15 cellular contexts compared by ENCODE assay signal in genomic region chr11:60970890-60971289, GRCh38. TPM values are rescaled to one million over a fixed set of nuclear protein-coding genes. Genes with fewer than 3 reads are reported as not detected.
DNase-seq lines count a peak whose midpoint lies in the region; ATAC-seq and TF ChIP-seq lines count a peak whose summit lies in the region.
"Had no signal": no experiment of that assay in that cellular context is flagged by ENCODE, and none has a peak within 500 bp of the region (broad histone marks: within the 10 kb centered on the region; RNA-seq: fewer than 3 reads in every experiment).

No MANE protein-coding gene starts in this region.

- H3K4me2 ChIP-seq in KMS-11: peak overlapping the region; percentile 14; the same call in 1 of the 2 replicates

- no peak overlapping the region for H3K4me3 ChIP-seq in KMS-11 (IDR thresholded peaks at IDR 0.05; ENCODE audit: insufficient read depth, low read depth, low read length)

- no peaks in the 10 kb centered on the region for H3K79me2 ChIP-seq in KMS-11 (ENCODE audit: insufficient read depth, low read depth)

- H2AFZ ChIP-seq in KMS-11 (ENCODE audit: low read depth): no peak overlapping the region

- no peaks in the 10 kb centered on the region for H3K36me3 ChIP-seq in KMS-11 (ENCODE audit: insufficient read depth)

- peak overlapping the region; percentile 98 for H3K27ac Mint-ChIP-seq in activated CD4-positive, alpha-beta T cell treated with anti-CD3 and anti-CD28 coated beads for 36 hours
- H3K27ac Mint-ChIP-seq in activated T-helper 17 cell treated with anti-CD3 and anti-CD28 coated beads, Interleukin-2, amount 50 U/mL, for 72 hours: peak overlapping the region; percentile 99
- peak overlapping the region; percentile 71 to 81 for H3K27ac Mint-ChIP-seq in natural killer cell

- peaks cover 40% of the 10 kb centered on the region for H3K36me3 Mint-ChIP-seq in activated CD4-positive, alpha-beta T cell treated with anti-CD3 and anti-CD28 coated beads for 36 hours (ENCODE audit: low read depth)
- H3K36me3 Mint-ChIP-seq in activated T-helper 17 cell treated with anti-CD3 and anti-CD28 coated beads, Interleukin-2, amount 50 U/mL, for 72 hours (ENCODE audit: low read depth): peaks cover 47% of the 10 kb centered on the region
- H3K36me3 Mint-ChIP-seq in natural killer cell: no peaks in the 10 kb centered on the region

- intact Hi-C loops in activated CD4-positive, alpha-beta T cell treated with anti-CD3 and anti-CD28 coated beads for 36 hours (cut with DNase I, micrococcal nuclease): loop anchor here (1.0 to 2.0 kb wide), 11 partner anchors 19 to 216 kb away; partner anchors contain the start of genes CCDC86 (in 1 of the 2), SLC15A3 (in 1 of the 2), TMEM109 (in 1 of the 2) and VPS37C (in 1 of the 2)
- intact Hi-C loops in natural killer cell (cut with micrococcal nuclease): loop anchor here (1.0 to 2.0 kb wide), 2 partner anchors 158 to 216 kb away; no protein-coding TSS in a partner anchor

- H3K4me1 ChIP-seq in KMS-11 (ENCODE audit: low read depth, poor library complexity, severe bottlenecking): no peaks in the 10 kb centered on the region

- H3K4me1 Mint-ChIP-seq in activated CD4-positive, alpha-beta T cell treated with anti-CD3 and anti-CD28 coated beads for 36 hours: peaks cover 16% of the 10 kb centered on the region
- peaks cover 6% of the 10 kb centered on the region for H3K4me1 Mint-ChIP-seq in activated T-helper 17 cell treated with anti-CD3 and anti-CD28 coated beads, Interleukin-2, amount 50 U/mL, for 72 hours
- H3K4me1 Mint-ChIP-seq in natural killer cell: peaks cover 30 to 43% of the 10 kb centered on the region in 2 donors

- no peak overlapping the region for H3K9ac ChIP-seq in KMS-11

- no peak overlapping the region for H3K27ac ChIP-seq in KMS-11

- in situ Hi-C loops in GM13976 (cut with MboI; ENCODE audit: low sequenced_read_pairs, unreplicated experiment): no loop called here

- no peak for TF ChIP-seq CTCF in KMS-11 (conservative IDR thresholded peaks at IDR 0.05; ENCODE audit: low read depth, low read length)
- no peak for TF ChIP-seq CTCF in natural killer cell (IDR thresholded peaks at IDR 0.05)
- TF ChIP-seq CTCF in GM13976 (IDR thresholded peaks at IDR 0.05; ENCODE audit: borderline replicate concordance, control extremely low read depth, extremely low read depth, insufficient read depth, missing control alignments): no peak

- DNase-seq in activated CD4-positive, alpha-beta T cell treated with anti-CD3 and anti-CD28 coated beads for 36 hours: peak; percentile 32
- DNase-seq in activated CD4-positive, alpha-beta T cell treated with anti-CD3 and anti-CD28 coated beads, Interleukin-2, amount 50 U/mL, for 4 hours: no peak
- DNase-seq in natural killer cell (no peak), GM13976 (ENCODE audit: low spot score) (no peak), NCI-H1417 (lab: John Stamatoyannopoulos, UW) (no peak), NCI-H146 (lab: John Stamatoyannopoulos, UW) (no peak)
- DNase-seq: kidney, NCI-H1694 treated with DMSO at 0.1 percent for 48 hours had no signal

- ATAC-seq in activated CD4-positive, alpha-beta T cell treated with anti-CD3 and anti-CD28 coated beads for 36 hours: no peak
- no peak for ATAC-seq in activated T-helper 17 cell treated with anti-CD3 and anti-CD28 coated beads, Interleukin-2, amount 50 U/mL, for 72 hours (replicated peaks)
- no peak for ATAC-seq in natural killer cell

- peaks cover 3% of the 10 kb centered on the region for H3K9me3 Mint-ChIP-seq in activated CD4-positive, alpha-beta T cell treated with anti-CD3 and anti-CD28 coated beads for 36 hours (ENCODE audit: low read depth)
- H3K9me3 Mint-ChIP-seq in activated T-helper 17 cell treated with anti-CD3 and anti-CD28 coated beads, Interleukin-2, amount 50 U/mL, for 72 hours: no peaks in the 10 kb centered on the region
- H3K9me3 Mint-ChIP-seq in natural killer cell: no peaks in the 10 kb centered on the region

- H4K20me1 ChIP-seq in KMS-11 (ENCODE audit: insufficient read depth): no peaks in the 10 kb centered on the region

- POLR2A ChIA-PET in activated CD4-positive, alpha-beta T cell treated with anti-CD3 and anti-CD28 coated beads for 36 hours (lab: Charles Lee): interaction anchor here (0.8 to 1.5 kb wide), 7 partner anchors 14 to 139 kb away, joined by 3 to 7 read pairs (median 4); partner anchors contain the start of gene CD5

- H3K4me3 Mint-ChIP-seq in activated CD4-positive, alpha-beta T cell treated with anti-CD3 and anti-CD28 coated beads for 36 hours: peak overlapping the region; percentile 87
- H3K4me3 Mint-ChIP-seq in activated T-helper 17 cell treated with anti-CD3 and anti-CD28 coated beads, Interleukin-2, amount 50 U/mL, for 72 hours: peak overlapping the region; percentile 93
- peak overlapping the region; percentile 89 for H3K4me3 Mint-ChIP-seq in natural killer cell
- H3K4me3 Mint-ChIP-seq: neural crest cell had no signal

- no peaks in the 10 kb centered on the region for H3K27me3 ChIP-seq in KMS-11 (ENCODE audit: insufficient read depth, low read depth)

- H3K27me3 Mint-ChIP-seq in activated CD4-positive, alpha-beta T cell treated with anti-CD3 and anti-CD28 coated beads for 36 hours: peaks cover 2% of the 10 kb centered on the region
- no peaks in the 10 kb centered on the region for H3K27me3 Mint-ChIP-seq in activated T-helper 17 cell treated with anti-CD3 and anti-CD28 coated beads, Interleukin-2, amount 50 U/mL, for 72 hours
- peaks cover 0 to 11% of the 10 kb centered on the region in 2 donors for H3K27me3 Mint-ChIP-seq in natural killer cell (ENCODE audit: low read depth in 2 of 2)

- CTCF ChIA-PET in activated CD4-positive, alpha-beta T cell treated with anti-CD3 and anti-CD28 coated beads for 36 hours (lab: Charles Lee): interaction anchor here (0.6 to 3.2 kb wide), 26 partner anchors 9 to 323 kb away, joined by 3 to 16 read pairs (median 4); partner anchors contain the start of gene CD5

RNA-seq across cellular contexts. Expression of gene CD6, which starts 0.6 kb away (rescaled TPM):
- total RNA-seq in activated CD4-positive, alpha-beta T cell treated with anti-CD3 and anti-CD28 coated beads for 36 hours: 100 to 1,000 TPM; 286 to 377 TPM
- total RNA-seq in activated T-helper 17 cell treated with anti-CD3 and anti-CD28 coated beads, Interleukin-2, amount 50 U/mL, for 72 hours: 100 to 1,000 TPM; 254 to 438 TPM
- total RNA-seq in natural killer cell: 100 to 1,000 TPM in 1 of 3 donors, 10 to 100 TPM in 2; 18.9 to 111 (median 85.6) TPM
- total RNA-seq: chondrocyte, mammary epithelial cell, MCF 10A, pulmonary artery endothelial cell had no signal

RNA-seq across cellular contexts. Expression of gene SLC15A3, which starts 18.9 kb away (rescaled TPM):
- 1 to 10 TPM; 7.0 to 9.6 TPM for total RNA-seq in activated CD4-positive, alpha-beta T cell treated with anti-CD3 and anti-CD28 coated beads for 36 hours
- 1 to 10 TPM; 1.0 to 1.3 TPM for total RNA-seq in activated T-helper 17 cell treated with anti-CD3 and anti-CD28 coated beads, Interleukin-2, amount 50 U/mL, for 72 hours
- total RNA-seq in natural killer cell: 10 to 100 TPM; 11.6 to 26.5 (median 20.1) TPM
- total RNA-seq: MCF 10A had no signal

RNA-seq across cellular contexts. Expression of gene TMEM132A, which starts 46.6 kb away (rescaled TPM):
- 1 to 10 TPM; 1.9 to 2.0 TPM for total RNA-seq in activated CD4-positive, alpha-beta T cell treated with anti-CD3 and anti-CD28 coated beads for 36 hours
- total RNA-seq in activated T-helper 17 cell treated with anti-CD3 and anti-CD28 coated beads, Interleukin-2, amount 50 U/mL, for 72 hours: under 1 TPM in 1 of 2 donors, not detected in 1; 0.29 TPM
- not detected for total RNA-seq in natural killer cell

RNA-seq across cellular contexts. Expression of gene TMEM109, which starts 56.9 kb away (rescaled TPM):
- total RNA-seq in activated CD4-positive, alpha-beta T cell treated with anti-CD3 and anti-CD28 coated beads for 36 hours: 10 to 100 TPM; 80.3 to 89.1 TPM
- total RNA-seq in activated T-helper 17 cell treated with anti-CD3 and anti-CD28 coated beads, Interleukin-2, amount 50 U/mL, for 72 hours: 10 to 100 TPM; 42.8 to 99.7 TPM
- 100 to 1,000 TPM in 1 of 3 donors, 10 to 100 TPM in 2; 89.3 to 102 (median 96.8) TPM for total RNA-seq in natural killer cell
